ENCODE assay signal across 30 cellular contexts in the genomic region with DNA sequence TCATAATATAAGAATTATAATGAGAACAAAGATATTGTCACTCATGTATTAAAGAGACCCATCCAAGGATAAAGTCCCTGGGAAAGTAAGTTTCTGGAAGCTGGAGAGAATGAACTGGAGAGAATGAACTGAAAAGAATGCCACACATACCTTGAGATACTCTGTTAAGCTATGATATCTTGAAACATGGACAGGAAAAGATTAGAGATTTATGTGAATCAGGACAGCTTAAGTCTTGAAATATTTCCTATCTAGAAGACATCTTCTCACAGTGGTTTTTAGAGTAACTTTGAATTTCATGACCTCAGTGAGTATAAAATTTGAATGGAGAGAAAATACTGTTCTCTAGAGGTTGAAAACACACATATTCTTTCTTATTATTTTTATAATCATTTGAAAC.
"Had no signal": no experiment of that assay in that cellular context is flagged by ENCODE, and none has a peak within 500 bp of the region (broad histone marks: within the 10 kb centered on the region; RNA-seq: fewer than 3 reads in every experiment).

No MANE protein-coding gene starts in this region.

- H3K9me3 Mint-ChIP-seq: activated CD4-positive, alpha-beta memory T cell treated with anti-CD3 and anti-CD28 coated beads, Interleukin-2, amount 10 ng/mL, durations not matched to agents 7 days and 5 days; activated naive CD4-positive, alpha-beta T cell treated with anti-CD3 and anti-CD28 coated beads, Interleukin-2, amount 10 ng/mL, durations not matched to agents 7 days and 5 days; activated T-cell treated with anti-CD3 and anti-CD28 coated beads, Interleukin-2, amount 50 U/mL, for 24 hours; central memory CD8-positive, alpha-beta T cell had no signal

- DNase-seq: activated CD4-positive, alpha-beta memory T cell treated with anti-CD3 and anti-CD28 coated beads, Interleukin-2, amount 10 ng/mL, durations not matched to agents 7 days and 5 days; activated CD4-positive, alpha-beta T cell treated with anti-CD3 and anti-CD28 coated beads for 1 hour; activated CD4-positive, alpha-beta T cell treated with anti-CD3 and anti-CD28 coated beads for 4 hours; activated CD4-positive, alpha-beta T cell treated with anti-CD3 and anti-CD28 coated beads, Interleukin-2, amount 10 ng/mL, durations not matched to agents 7 days and 5 days; activated CD4-positive, alpha-beta T cell treated with anti-CD3 and anti-CD28 coated beads, Interleukin-2, amount 50 U/mL, for 4 hours; activated CD8-positive, alpha-beta memory T cell treated with anti-CD3 and anti-CD28 coated beads, Interleukin-2, amount 50 U/mL, for 48 hours; activated gamma-delta T cell; activated naive CD4-positive, alpha-beta T cell; activated naive CD4-positive, alpha-beta T cell treated with anti-CD3 and anti-CD28 coated beads, Interleukin-2, amount 10 ng/mL, durations not matched to agents 7 days and 5 days; activated naive CD8-positive, alpha-beta T cell treated with anti-CD3 and anti-CD28 coated beads, Interleukin-2, amount 10 ng/mL, durations not matched to agents 7 days and 5 days; activated T-cell treated with anti-CD3 and anti-CD28 coated beads for 4 hours; activated T-cell treated with anti-CD3 and anti-CD28 coated beads, Interleukin-2, amount 50 U/mL, for 24 hours; activated T-cell treated with anti-CD3 and anti-CD28 coated beads, Interleukin-2, amount 50 U/mL, for 72 hours; amniotic stem cell; anterior cingulate cortex; dorsolateral prefrontal cortex; effector memory CD4-positive, alpha-beta T cell; endodermal cell; foreskin fibroblast; head of caudate nucleus; T-helper 2 cell had no signal

- ATAC-seq: activated naive CD4-positive, alpha-beta T cell treated with anti-CD3 and anti-CD28 coated beads, Interleukin-2, amount 50 U/mL, for 72 hours; activated T-cell treated with anti-CD3 and anti-CD28 coated beads, Interleukin-2, amount 50 U/mL, for 72 hours; body of pancreas; esophagus mucosa had no signal

- FAIRE-seq: frontal cortex had no signal

- H3K4me1 Mint-ChIP-seq: activated CD4-positive, alpha-beta memory T cell treated with anti-CD3 and anti-CD28 coated beads, Interleukin-2, amount 10 ng/mL, durations not matched to agents 7 days and 5 days; central memory CD8-positive, alpha-beta T cell had no signal

- H3K27ac ChIP-seq: body of pancreas, coronary artery, dorsolateral prefrontal cortex, VCaP had no signal

- H3K4me3 Mint-ChIP-seq: activated CD4-positive, alpha-beta memory T cell treated with anti-CD3 and anti-CD28 coated beads, Interleukin-2, amount 10 ng/mL, durations not matched to agents 7 days and 5 days; activated CD4-positive, alpha-beta T cell treated with anti-CD3 and anti-CD28 coated beads, Interleukin-2, amount 10 ng/mL, durations not matched to agents 7 days and 5 days; activated naive CD4-positive, alpha-beta T cell treated with anti-CD3 and anti-CD28 coated beads, Interleukin-2, amount 10 ng/mL, durations not matched to agents 7 days and 5 days; activated naive CD8-positive, alpha-beta T cell treated with anti-CD3 and anti-CD28 coated beads, Interleukin-2, amount 10 ng/mL, durations not matched to agents 7 days and 5 days; activated T-cell treated with anti-CD3 and anti-CD28 coated beads, Interleukin-2, amount 50 U/mL, for 24 hours; activated T-cell treated with anti-CD3 and anti-CD28 coated beads, Interleukin-2, amount 50 U/mL, for 72 hours; central memory CD8-positive, alpha-beta T cell; dendritic cell treated with granulocyte-macrophage colony-stimulating factor and Interleukin-4, amounts not matched to agents 40 ng/mL and 50 ng/mL, for 4 days; endodermal cell; WTC11 had no signal

- H3K4me3 ChIP-seq: body of pancreas, coronary artery, dorsolateral prefrontal cortex had no signal

- H3K36me3 Mint-ChIP-seq: activated naive CD4-positive, alpha-beta T cell treated with anti-CD3 and anti-CD28 coated beads, Interleukin-2, amount 10 ng/mL, durations not matched to agents 7 days and 5 days; activated naive CD4-positive, alpha-beta T cell treated with anti-CD3 and anti-CD28 coated beads, Interleukin-2, amount 50 U/mL, for 72 hours; WTC11 had no signal

- H3K27me3 ChIP-seq: body of pancreas had no signal

- H3K9me3 ChIP-seq: body of pancreas had no signal

- H3K27ac Mint-ChIP-seq: activated CD4-positive, alpha-beta memory T cell treated with anti-CD3 and anti-CD28 coated beads, Interleukin-2, amount 10 ng/mL, durations not matched to agents 7 days and 5 days; activated CD4-positive, alpha-beta T cell treated with anti-CD3 and anti-CD28 coated beads, Interleukin-2, amount 10 ng/mL, durations not matched to agents 7 days and 5 days; activated naive CD4-positive, alpha-beta T cell treated with anti-CD3 and anti-CD28 coated beads, Interleukin-2, amount 10 ng/mL, durations not matched to agents 7 days and 5 days; activated naive CD4-positive, alpha-beta T cell treated with anti-CD3 and anti-CD28 coated beads, Interleukin-2, amount 50 U/mL, for 72 hours; activated naive CD8-positive, alpha-beta T cell treated with anti-CD3 and anti-CD28 coated beads, Interleukin-2, amount 10 ng/mL, durations not matched to agents 7 days and 5 days; activated T-cell treated with anti-CD3 and anti-CD28 coated beads, Interleukin-2, amount 50 U/mL, for 24 hours; activated T-cell treated with anti-CD3 and anti-CD28 coated beads, Interleukin-2, amount 50 U/mL, for 72 hours; endodermal cell had no signal

- H3K27me3 Mint-ChIP-seq: activated CD4-positive, alpha-beta memory T cell treated with anti-CD3 and anti-CD28 coated beads, Interleukin-2, amount 10 ng/mL, durations not matched to agents 7 days and 5 days; activated CD4-positive, alpha-beta T cell treated with anti-CD3 and anti-CD28 coated beads, Interleukin-2, amount 10 ng/mL, durations not matched to agents 7 days and 5 days; activated naive CD8-positive, alpha-beta T cell treated with anti-CD3 and anti-CD28 coated beads, Interleukin-2, amount 10 ng/mL, durations not matched to agents 7 days and 5 days; activated T-cell treated with anti-CD3 and anti-CD28 coated beads, Interleukin-2, amount 50 U/mL, for 24 hours; dendritic cell treated with granulocyte-macrophage colony-stimulating factor and Interleukin-4, amounts not matched to agents 40 ng/mL and 50 ng/mL, for 4 days had no signal
